In the genomic region with DNA sequence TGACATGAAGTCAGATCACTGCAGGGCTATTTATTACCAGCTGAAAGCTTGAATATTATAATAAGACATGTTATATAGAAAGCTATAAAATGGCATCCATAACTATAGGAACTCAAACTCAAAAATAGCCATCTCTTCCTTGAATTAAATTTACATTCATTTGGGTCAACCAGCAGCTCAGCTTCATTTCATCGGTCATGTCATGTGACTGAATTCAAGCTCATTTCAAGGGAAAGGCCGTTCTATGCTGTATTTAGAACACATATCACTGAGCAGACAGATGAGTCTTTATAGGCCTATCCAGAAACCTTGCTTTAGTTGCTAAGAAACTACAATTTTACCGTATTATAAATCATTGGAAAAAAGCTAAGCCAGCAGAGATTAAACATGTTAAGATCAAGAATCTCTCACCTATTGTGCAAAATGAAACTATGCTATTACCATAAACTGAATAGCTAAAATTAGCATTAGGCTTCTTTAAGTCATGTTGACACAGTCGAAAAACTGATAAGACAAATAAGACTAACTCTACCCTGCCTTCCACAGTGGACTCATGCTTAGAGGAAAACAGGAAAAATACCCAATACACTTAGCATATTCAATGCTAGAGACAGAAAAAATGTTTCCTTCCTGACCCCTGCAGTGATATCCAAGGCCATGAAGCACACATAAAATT, we compare ENCODE assay signal across 8 cellular contexts. TPM values are rescaled to one million over a fixed set of nuclear protein-coding genes. Genes with fewer than 3 reads are reported as not detected.
A peak's percentile ranks its signal among the peaks of the same experiment; 100 is the strongest.
DNase-seq lines count a peak whose midpoint lies in the region; ATAC-seq and TF ChIP-seq lines count a peak whose summit lies in the region.

No MANE protein-coding gene starts in this region.

- DNase-seq in heart right ventricle (no peak), left ventricle myocardium superior (no peak), body of pancreas (no peak), medulla oblongata (ENCODE audit: extremely low spot score) (peak; percentile 43), vagina (ENCODE audit: extremely low spot score in 2 of 2) (no peak), NCI-H1092 treated with DMSO at 0.1 percent for 48 hours (lab: John Stamatoyannopoulos, UW) (no peak)

- TF ChIP-seq POLR2A in body of pancreas (IDR thresholded peaks at IDR 0.05) (no peak), vagina (IDR thresholded peaks at IDR 0.05) (no peak)

- 7 to 9% methylated on average over 4 of the region's 4 CpGs for WGBS in heart right ventricle, 2 donors
- 5 to 7% methylated on average over 4 of the region's 4 CpGs for WGBS in body of pancreas, 2 donors

- H3K27ac ChIP-seq in heart right ventricle (peak overlapping the region; percentile 94 to 99 (median 98)), body of pancreas (peak overlapping the region in 3 of 4 donors; percentile 71 to 94 (median 92)), vagina (peak overlapping the region; percentile 99)

- H3K4me3 ChIP-seq in heart right ventricle (peak overlapping the region in 9 of 10 donors; percentile 88 to 98 (median 96)), body of pancreas (no peak overlapping the region), vagina (peak overlapping the region; percentile 85 to 99)

- no peaks in the 10 kb centered on the region for H3K36me3 ChIP-seq in heart right ventricle
- H3K36me3 ChIP-seq in body of pancreas (replicated peaks in 1 of 2; ENCODE audit: insufficient read depth in 1 of 2, low read depth in 2 of 2), result no peaks in the 10 kb centered on the region
- H3K36me3 ChIP-seq in vagina, result no peaks in the 10 kb centered on the region

- TF ChIP-seq CTCF in heart right ventricle (IDR thresholded peaks at IDR 0.05) (no peak), body of pancreas (IDR thresholded peaks at IDR 0.05) (no peak), vagina (IDR thresholded peaks at IDR 0.05) (no peak)

- H3K27me3 ChIP-seq in heart right ventricle (no peaks in the 10 kb centered on the region), body of pancreas (no peaks in the 10 kb centered on the region), vagina (no peaks in the 10 kb centered on the region)

- ATAC-seq in heart right ventricle (no peak), left ventricle myocardium superior (no peak), body of pancreas (no peak), HG02852 (IDR thresholded peaks at IDR 0.05; ENCODE audit: unreplicated experiment) (no peak), GM18858 (IDR thresholded peaks at IDR 0.05; ENCODE audit: unreplicated experiment) (no peak)

- peaks cover 10 to 79% (median 74%) of the 10 kb centered on the region in 9 donors for H3K4me1 ChIP-seq in heart right ventricle
- H3K4me1 ChIP-seq in body of pancreas, result peaks cover 66% of the 10 kb centered on the region
- peaks cover 78% of the 10 kb centered on the region for H3K4me1 ChIP-seq in vagina

- H3K9me3 ChIP-seq in heart right ventricle, result no peaks in the 10 kb centered on the region
- no peaks in the 10 kb centered on the region for H3K9me3 ChIP-seq in body of pancreas
- H3K9me3 ChIP-seq in vagina, result no peaks in the 10 kb centered on the region

- intact Hi-C loops in heart right ventricle (cut with DNase I), result loop anchor here in 7 of 10 donors (5.0 to 10.0 kb wide), 7 partner anchors 34 to 336 kb away; no protein-coding TSS in a partner anchor
- intact Hi-C loops in left ventricle myocardium superior (cut with micrococcal nuclease), result no loop called here
- intact Hi-C loops in body of pancreas (cut with DNase I), result no loop called here
- intact Hi-C loops in vagina (cut with DNase I), result no loop called here

RNA-seq across cellular contexts. Expression of a gene that starts 2.3 kb away (rescaled TPM):
- 100 to 1,000 TPM; 167 to 212 (median 188) TPM for total RNA-seq in heart right ventricle
- polyA plus RNA-seq in heart right ventricle, result 100 to 1,000 TPM in 1 of 2 donors, 10 to 100 TPM in 1; 89.9 to 121 TPM
- total RNA-seq in left ventricle myocardium superior, result 203 TPM
- 10 to 100 TPM; 34.2 to 39.9 TPM for total RNA-seq in body of pancreas
- 139 TPM for total RNA-seq in vagina

RNA-seq across cellular contexts. Expression of a gene that starts 53.2 kb away (rescaled TPM):
- total RNA-seq in heart right ventricle, result 10 to 100 TPM; 26.5 to 77.1 (median 38.1) TPM
- polyA plus RNA-seq in heart right ventricle, result 10 to 100 TPM; 34.2 to 45.1 TPM
- total RNA-seq in left ventricle myocardium superior, result 39.0 TPM
- total RNA-seq in body of pancreas, result 10 to 100 TPM; 24.6 to 59.7 TPM
- total RNA-seq in vagina, result 78.1 TPM

Comparison
In these comparisons a context has a peak if more than half of its experiments do, and no peak if none do; other contexts are left out.
1. intact Hi-C loops: an anchor here in heart right ventricle (5.0 to 10.0 kb wide); none called in left ventricle myocardium superior, body of pancreas and vagina.
2. H3K4me3 ChIP-seq: peak in heart right ventricle (9 of 10) and vagina (2 of 2); none in body of pancreas (0 of 2).
3. Peak in every context shown above with its lines, with median percentiles within 50 percentile points of each other: H3K27ac ChIP-seq.